Comparison of ENCODE assay signal across 9 cellular contexts in the genomic region with DNA sequence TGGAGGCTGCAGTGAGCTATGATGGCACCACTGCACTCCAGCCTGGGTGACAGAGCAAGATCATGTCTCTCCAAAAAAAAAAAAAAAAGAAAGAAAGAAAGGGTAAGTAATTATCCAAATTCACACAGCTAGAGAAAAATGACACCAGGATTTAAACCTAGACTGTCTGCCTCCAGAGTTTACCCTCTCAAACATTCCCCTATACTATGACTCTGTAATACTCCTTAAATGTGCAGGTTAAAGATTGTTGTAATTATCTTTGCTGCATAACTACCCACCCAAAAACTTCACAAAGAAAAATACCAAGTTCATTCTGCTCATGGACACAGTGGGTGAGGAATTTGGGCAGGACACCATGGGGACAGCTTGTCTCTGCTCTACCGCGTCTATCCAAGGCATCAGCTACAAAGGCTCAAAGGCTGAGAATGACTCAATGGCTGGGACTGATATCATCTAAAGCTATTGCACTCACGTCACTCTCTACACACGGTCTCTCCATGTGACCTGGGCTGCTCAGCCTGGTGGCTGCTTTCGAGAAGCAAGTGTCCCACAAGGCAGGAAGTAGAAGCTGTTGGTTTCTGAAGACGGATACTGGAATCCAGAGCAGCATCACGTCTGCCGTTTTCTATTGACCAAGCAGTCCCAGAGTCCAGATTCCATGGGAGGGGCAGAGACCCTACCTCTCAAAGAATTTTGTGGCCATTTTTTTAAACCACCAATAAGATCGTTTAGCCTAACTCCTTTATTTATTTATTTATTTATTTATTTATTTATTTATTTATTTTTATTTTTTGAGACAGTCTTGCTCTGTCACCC.
DNase-seq lines count a peak whose midpoint lies in the region; ATAC-seq, FAIRE-seq and TF ChIP-seq lines count a peak whose summit lies in the region.
"Had no signal": no experiment of that assay in that cellular context is flagged by ENCODE, and none has a peak within 500 bp of the region (broad histone marks: within the 10 kb centered on the region; RNA-seq: fewer than 3 reads in every experiment).

No MANE protein-coding gene starts in this region.

- no peak overlapping the region for H3K27ac Mint-ChIP-seq in CD8-positive, alpha-beta T cell

- no peak for FAIRE-seq in GM19239 (lab: Jason Lieb, UNC)
- FAIRE-seq: islet of Langerhans had no signal

- no peaks in the 10 kb centered on the region for H3K9me3 ChIP-seq in CD8-positive, alpha-beta T cell (ENCODE audit: low read length)

- CTCF ChIA-PET in CD8-positive, alpha-beta T cell (lab: Charles Lee) = no interaction called here

- POLR2A ChIA-PET in CD8-positive, alpha-beta T cell (lab: Charles Lee) = interaction anchor here (0.7 kb wide), 1 partner anchor 29 kb away, joined by 3 read pairs; no protein-coding TSS in a partner anchor

- H3K36me3 Mint-ChIP-seq in CD8-positive, alpha-beta T cell = no peaks in the 10 kb centered on the region

- peak in 1 of 7 experiments; percentile 10 for DNase-seq in CD8-positive, alpha-beta T cell
- DNase-seq in GM20000 (ENCODE audit: low spot score) (peak; percentile 55), NB4 (ENCODE audit: low read depth) (peak; percentile 86), Right ventricle myocardium inferior (ENCODE audit: missing footprints) (no peak), superior temporal gyrus (ENCODE audit: extremely low spot score) (peak; percentile 36), GM19239 (ENCODE audit: insufficient read length, low spot score) (no peak), NCI-H1048 (lab: John Stamatoyannopoulos, UW) (no peak)
- DNase-seq in central memory CD4-positive, alpha-beta T cell = no peak

- no peaks in the 10 kb centered on the region for H3K4me1 ChIP-seq in CD8-positive, alpha-beta T cell (ENCODE audit: insufficient read depth, low read length)

- H3K27ac ChIP-seq in CD8-positive, alpha-beta T cell (ENCODE audit: low read depth, low read length) = no peak overlapping the region

- TF ChIP-seq CTCF in CD8-positive, alpha-beta T cell (IDR thresholded peaks at IDR 0.05) = no peak
- TF ChIP-seq CTCF in GM20000 (IDR thresholded peaks at IDR 0.05; ENCODE audit: extremely low read depth, missing control alignments) (no peak), NB4 (IDR thresholded peaks at IDR 0.05; ENCODE audit: low read depth, low read length) (no peak)

- no peaks in the 10 kb centered on the region for H3K27me3 Mint-ChIP-seq in CD8-positive, alpha-beta T cell (ENCODE audit: low read depth)

- no peaks in the 10 kb centered on the region for H3K36me3 ChIP-seq in CD8-positive, alpha-beta T cell (ENCODE audit: insufficient read depth, low read length)

- intact Hi-C loops in CD8-positive, alpha-beta T cell (cut with DNase I, micrococcal nuclease) = no loop called here
- intact Hi-C loops in Right ventricle myocardium inferior (cut with DNase I) = no loop called here

- no peak overlapping the region for H3K4me3 Mint-ChIP-seq in CD8-positive, alpha-beta T cell

- peak; percentile 29 for ATAC-seq in CD8-positive, alpha-beta T cell
- peak; percentile 86 for ATAC-seq in Right ventricle myocardium inferior

- no peak for TF ChIP-seq POLR2A in NB4 (IDR thresholded peaks at IDR 0.05; ENCODE audit: extremely low read depth, insufficient read length)

- H3K4me1 Mint-ChIP-seq in CD8-positive, alpha-beta T cell (ENCODE audit: low read depth) = no peaks in the 10 kb centered on the region

- H3K4me3 ChIP-seq in CD8-positive, alpha-beta T cell (ENCODE audit: low read depth, low read length) = no peak overlapping the region
- no peak overlapping the region for H3K4me3 ChIP-seq in NB4 (ENCODE audit: low read depth, low read length)

- H3K27me3 ChIP-seq in CD8-positive, alpha-beta T cell (ENCODE audit: insufficient read depth, low read length) = no peaks in the 10 kb centered on the region

- peaks cover 10% of the 10 kb centered on the region for H3K9me3 Mint-ChIP-seq in CD8-positive, alpha-beta T cell

Comparison
In these comparisons a context has a peak if more than half of its experiments do, and no peak if none do; other contexts are left out.
1. DNase-seq: peak in GM20000 (single experiment), NB4 (single experiment) and superior temporal gyrus (single experiment); none in Right ventricle myocardium inferior (single experiment), GM19239 (single experiment), NCI-H1048 (single experiment) and central memory CD4-positive, alpha-beta T cell (single experiment).